Comparison of ENCODE assay signal across 8 cellular contexts in genomic region chr7:55951637-55952351, GRCh38. TPM values are rescaled to one million over a fixed set of nuclear protein-coding genes. Genes with fewer than 3 reads are reported as not detected.
DNase-seq lines count a peak whose midpoint lies in the region; ATAC-seq, FAIRE-seq and TF ChIP-seq lines count a peak whose summit lies in the region.

MRPS17 (plus strand) TSS chr7:55951877; CDS start chr7:55953196, 1,319 bp downstream.

- intact Hi-C loops in Right ventricle myocardium superior (cut with DNase I), result loop anchor here (10.0 kb wide), 1 partner anchor 67 kb away; the partner anchor contains the start of gene ZNF713
- intact Hi-C loops in pancreas (cut with DNase I), result no loop called here

- H3K9me3 ChIP-seq in pancreas (no peaks in the 10 kb centered on the region), tibial nerve (no peaks in the 10 kb centered on the region)

- DNase-seq in GM12865 (ENCODE audit: low read depth) (peak; percentile 94), NCI-H128 (lab: John Stamatoyannopoulos, UW; ENCODE audit: unreplicated experiment) (peak; percentile 81), SW 1271 (lab: John Stamatoyannopoulos, UW) (peak; percentile 62 to 84), Right ventricle myocardium superior (peak; percentile 96), pancreas (peak; percentile 92 to 96 (median 94)), tibial nerve (ENCODE audit: low spot score in 2 of 2) (peak; percentile 72 to 79)
- peak; percentile 87 for DNase-seq in activated naive CD8-positive, alpha-beta T cell treated with anti-CD3 and anti-CD28 coated beads, Interleukin-2, amount 50 U/mL, for 16 hours (ENCODE audit: low read depth, low spot score)

- H3K36me3 ChIP-seq in pancreas (no peaks in the 10 kb centered on the region), tibial nerve (peaks cover 0 to 34% (median 0%) of the 10 kb centered on the region in 3 donors)

- FAIRE-seq in pancreas (lab: Jason Lieb, UNC), result no peak

- peaks cover 0 to 6% (median 0%) of the 10 kb centered on the region in 3 donors for H3K4me1 ChIP-seq in pancreas
- peaks cover 0 to 22% (median 3%) of the 10 kb centered on the region in 4 donors for H3K4me1 ChIP-seq in tibial nerve

- ATAC-seq in HG02678 (IDR thresholded peaks at IDR 0.05; ENCODE audit: unreplicated experiment), result peak; percentile 100
- peak; percentile 100 for ATAC-seq in Right ventricle myocardium superior (ENCODE audit: poor library complexity)
- ATAC-seq in pancreas, result peak; percentile 100

- TF ChIP-seq EP300 in tibial nerve (IDR thresholded peaks at IDR 0.05), result peak; percentile 52 to 89

- H3K27me3 ChIP-seq in pancreas (no peaks in the 10 kb centered on the region), tibial nerve (no peaks in the 10 kb centered on the region)

- H3K4me3 ChIP-seq in GM12865 (ENCODE audit: low read depth, low read length) (peak within 1 kb of the TSS; percentile 89), pancreas (peak within 1 kb of the TSS; percentile 59 to 83 (median 68)), tibial nerve (peak within 1 kb of the TSS; percentile 50 to 95 (median 86))

- peak; percentile 11 to 40 for TF ChIP-seq POLR2A in tibial nerve (IDR thresholded peaks at IDR 0.05)

- H3K27ac ChIP-seq in pancreas (peak within 1 kb of the TSS; percentile 25 to 74 (median 65)), tibial nerve (peak within 1 kb of the TSS; percentile 61 to 91 (median 82))

- WGBS in pancreas, 2 donors, result 0 to 1% methylated on average over 53 of the region's 53 CpGs
- WGBS in tibial nerve, 2 donors, result 1 to 2% methylated on average over 40 to 44 of the region's 53 CpGs

- TF ChIP-seq CTCF in GM12865 (IDR thresholded peaks at IDR 0.05; ENCODE audit: insufficient read depth, low read depth, low read length, missing control alignments), result no peak
- no peak for TF ChIP-seq CTCF in pancreas (IDR thresholded peaks at IDR 0.05)
- no peak for TF ChIP-seq CTCF in tibial nerve (IDR thresholded peaks at IDR 0.05)

RNA-seq across cellular contexts. Expression of gene MRPS17, which starts in this region (rescaled TPM):
- total RNA-seq in Right ventricle myocardium superior (21.0 TPM), pancreas (1 to 10 TPM; 5.4 to 8.6 (median 7.0) TPM), tibial nerve (1 to 10 TPM; 2.2 to 7.5 (median 3.8) TPM)
- 1 to 10 TPM; 6.6 to 8.4 TPM for polyA plus RNA-seq in pancreas

Comparison
In these comparisons a context has a peak if more than half of its experiments do, and no peak if none do; other contexts are left out.
1. Peak in every context shown above with its lines: DNase-seq, ATAC-seq, H3K4me3 ChIP-seq and H3K27ac ChIP-seq.